15 cellular contexts compared by ENCODE assay signal in the genomic region with DNA sequence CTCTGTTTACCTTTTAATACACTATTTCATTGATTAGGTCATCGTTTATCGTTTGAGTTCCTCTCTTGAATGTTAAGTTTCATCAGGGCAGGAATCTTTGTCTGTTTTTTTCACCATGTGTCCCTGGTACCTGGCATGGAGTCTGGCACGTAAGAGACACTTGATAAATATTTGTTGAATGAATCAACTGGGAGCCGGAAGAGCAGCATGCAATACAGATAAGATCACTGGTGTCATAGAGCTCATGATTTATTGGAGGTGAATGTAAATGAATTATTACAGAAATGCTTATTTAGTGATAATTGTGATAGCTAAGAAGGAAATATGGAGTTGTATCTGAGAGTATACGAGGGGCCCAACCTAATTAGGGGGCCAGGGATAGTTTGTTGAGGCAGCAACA.
A peak's percentile ranks its signal among the peaks of the same experiment; 100 is the strongest.
DNase-seq lines count a peak whose midpoint lies in the region; ATAC-seq, FAIRE-seq and TF ChIP-seq lines count a peak whose summit lies in the region.
"Had no signal": no experiment of that assay in that cellular context is flagged by ENCODE, and none has a peak within 500 bp of the region (broad histone marks: within the 10 kb centered on the region; RNA-seq: fewer than 3 reads in every experiment).

No MANE protein-coding gene starts in this region.

- peak overlapping the region; percentile 53 for H3K9ac ChIP-seq in smooth muscle cell (ENCODE audit: low read depth)

- no peaks in the 10 kb centered on the region for H3K4me1 ChIP-seq in smooth muscle cell (ENCODE audit: low read depth)
- no peaks in the 10 kb centered on the region for H3K4me1 ChIP-seq in gastroesophageal sphincter

- WGBS in smooth muscle cell (ENCODE audit: low lambda C conversion rate): 57% methylated on average over 5 of the region's 5 CpGs
- WGBS in gastroesophageal sphincter (ENCODE audit: low coverage in 1 of 2), 2 donors: 35 to 69% methylated on average over 5 of the region's 5 CpGs

- no peak overlapping the region for H3K4me3 ChIP-seq in smooth muscle cell
- H3K4me3 ChIP-seq in gastroesophageal sphincter: no peak overlapping the region
- H3K4me3 ChIP-seq: MG63 had no signal

- TF ChIP-seq POLR2A in gastroesophageal sphincter (IDR thresholded peaks at IDR 0.05): no peak

- H3K9me3 ChIP-seq in smooth muscle cell (replicated peaks; ENCODE audit: low read depth) (no peaks in the 10 kb centered on the region), gastroesophageal sphincter (no peaks in the 10 kb centered on the region)
- H3K9me3 ChIP-seq: MG63 had no signal

- no peaks in the 10 kb centered on the region for H4K20me1 ChIP-seq in smooth muscle cell (ENCODE audit: low read depth)

- no peak overlapping the region for H3K4me2 ChIP-seq in smooth muscle cell

- H3K27me3 ChIP-seq in smooth muscle cell (ENCODE audit: low read depth) (no peaks in the 10 kb centered on the region), gastroesophageal sphincter (no peaks in the 10 kb centered on the region)
- H3K27me3 ChIP-seq: MG63 had no signal

- H2AFZ ChIP-seq in smooth muscle cell (ENCODE audit: low read depth): no peak overlapping the region

- DNase-seq in DMS153 (lab: John Stamatoyannopoulos, UW) (peak; percentile 57), DMS153 treated with DMSO at 0.1 percent for 48 hours (lab: John Stamatoyannopoulos, UW; ENCODE audit: unreplicated experiment) (no peak), RCC 7860 (ENCODE audit: low spot score) (peak; percentile 73), glomerular visceral epithelial cell (ENCODE audit: extremely low spot score) (peak; percentile 60), smooth muscle cell (lab: John Stamatoyannopoulos, UW; ENCODE audit: unreplicated experiment) (no peak), GM13976 (ENCODE audit: low spot score) (no peak)
- DNase-seq: 8988T; activated naive CD4-positive, alpha-beta T cell treated with anti-CD3 and anti-CD28 coated beads, Interleukin-2, amount 10 ng/mL, durations not matched to agents 7 days and 5 days; erythroblast; midbrain; NCI-H2171 treated with DMSO at 0.1 percent for 48 hours had no signal

- H3K36me3 ChIP-seq in smooth muscle cell (ENCODE audit: low read depth) (no peaks in the 10 kb centered on the region), gastroesophageal sphincter (no peaks in the 10 kb centered on the region)
- H3K36me3 ChIP-seq: MG63 had no signal

- in situ Hi-C loops in GM13976 (cut with MboI; ENCODE audit: low sequenced_read_pairs, unreplicated experiment): no loop called here

- ATAC-seq in GM21390 (IDR thresholded peaks at IDR 0.05; ENCODE audit: unreplicated experiment): no peak
- no peak for ATAC-seq in gastroesophageal sphincter

- no peak for FAIRE-seq in RCC 7860 (lab: Jason Lieb, UNC)
- FAIRE-seq: TTC549 had no signal

- H3F3A ChIP-seq in smooth muscle cell (ENCODE audit: low read depth): no peaks in the 10 kb centered on the region

- TF ChIP-seq EP300 in gastroesophageal sphincter (IDR thresholded peaks at IDR 0.05): no peak

- peak overlapping the region; percentile 83 for H3K27ac ChIP-seq in smooth muscle cell (ENCODE audit: low read depth)
- no peak overlapping the region for H3K27ac ChIP-seq in gastroesophageal sphincter

- TF ChIP-seq CTCF in smooth muscle cell (IDR thresholded peaks at IDR 0.05; ENCODE audit: borderline replicate concordance, insufficient read depth, poor library complexity, severe bottlenecking) (no peak), GM13976 (IDR thresholded peaks at IDR 0.05; ENCODE audit: borderline replicate concordance, control extremely low read depth, extremely low read depth, insufficient read depth, missing control alignments) (no peak), gastroesophageal sphincter (IDR thresholded peaks at IDR 0.05) (no peak)

- no peaks in the 10 kb centered on the region for H3K79me2 ChIP-seq in smooth muscle cell (ENCODE audit: low read depth)

Comparison
In these comparisons a context has a peak if more than half of its experiments do, and no peak if none do; other contexts are left out.
1. DNase-seq: peak in DMS153 (single experiment), RCC 7860 (single experiment) and glomerular visceral epithelial cell (single experiment); none in DMS153 treated with DMSO at 0.1 percent for 48 hours (single experiment), smooth muscle cell (single experiment) and GM13976 (single experiment).